Comparison of ENCODE assay signal across 8 cellular contexts in the genomic region with DNA sequence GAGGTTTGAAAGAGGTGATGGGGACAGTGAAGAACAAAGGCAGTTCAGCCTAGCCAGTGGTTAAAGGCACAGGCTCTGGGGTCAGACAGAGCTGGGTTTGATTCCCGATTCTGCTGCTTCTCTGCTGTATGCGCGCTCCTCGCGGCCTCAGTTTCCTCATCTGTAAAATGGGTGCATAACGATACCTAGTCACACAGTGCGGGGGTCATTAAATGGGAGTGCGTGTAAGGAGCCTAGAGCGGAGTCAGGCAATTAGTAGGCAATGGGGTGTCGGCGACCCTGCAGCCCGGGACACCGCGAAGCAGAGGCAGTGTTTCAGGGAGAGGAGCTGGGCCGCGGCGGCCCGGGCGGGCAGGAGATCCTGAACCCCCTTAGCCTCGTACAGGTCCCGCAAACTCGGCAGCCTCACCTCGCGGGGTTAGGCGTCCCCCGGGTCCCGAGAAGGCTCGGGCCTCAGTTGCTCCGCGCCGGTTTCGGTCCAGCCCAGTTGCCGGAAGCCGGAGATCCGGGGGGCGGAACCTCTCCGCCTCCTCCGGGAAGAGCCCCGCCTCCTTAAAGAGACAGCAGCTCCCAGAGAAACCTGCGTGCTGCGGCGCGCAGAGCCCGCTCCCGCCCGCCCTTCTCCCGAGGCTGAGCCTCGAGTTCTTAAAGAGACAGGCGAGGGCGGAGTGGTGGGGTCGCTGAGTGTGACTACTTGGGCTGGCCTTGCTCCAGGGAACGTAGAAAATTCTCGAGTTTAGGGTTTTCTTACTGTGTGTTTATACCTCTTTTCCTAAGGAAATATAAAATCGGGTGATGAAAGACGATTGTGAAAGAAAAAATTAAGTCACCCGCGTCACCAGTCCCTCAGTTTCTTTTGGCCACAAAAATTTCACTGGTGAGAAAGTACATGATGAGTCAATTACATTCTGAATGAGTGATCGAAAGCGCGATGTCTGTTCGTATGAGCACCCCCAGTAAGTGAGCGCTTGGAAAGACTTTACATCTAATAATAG. TPM values are rescaled to one million over a fixed set of nuclear protein-coding genes. Genes with fewer than 3 reads are reported as not detected.
DNase-seq lines count a peak whose midpoint lies in the region; ATAC-seq and TF ChIP-seq lines count a peak whose summit lies in the region.

A gene (minus strand): TSS at position 494 of the 995 bp plus-strand sequence. CDS start 860 bp downstream, outside the sequence.

- CTCF ChIA-PET in PC-3 (lab: Charles Lee) = no interaction called here

- H3K9me3 ChIP-seq in PC-3 (ENCODE audit: low read length) (no peaks in the 10 kb centered on the region), esophagus (ENCODE audit: control insufficient read depth in 2 of 2, insufficient read depth in 1 of 2, low read depth in 1 of 2, low read length in 1 of 2) (no peaks in the 10 kb centered on the region), mucosa of stomach (ENCODE audit: control insufficient read depth, low read length) (no peaks in the 10 kb centered on the region)

- whole genome bisulfite sequencing in esophagus, 2 donors = 2% methylated on average over 61 to 62 of the region's 62 CpGs

- H3K36me3 ChIP-seq in PC-3 (ENCODE audit: low read depth, low read length) (no peaks in the 10 kb centered on the region), esophagus (ENCODE audit: control insufficient read depth in 2 of 2, insufficient read depth in 2 of 2, low read length in 1 of 2) (peaks cover 0 to 3% of the 10 kb centered on the region in 2 donors), mucosa of stomach (ENCODE audit: control insufficient read depth, insufficient read depth, low read length) (no peaks in the 10 kb centered on the region)

- peak within 1 kb of the TSS; percentile 77 to 96 (median 84) for H3K27ac Mint-ChIP-seq in IgD-negative memory B cell

- H3K9ac ChIP-seq in PC-3 (ENCODE audit: low read length) (peak within 1 kb of the TSS; percentile 78), mucosa of stomach (ENCODE audit: low read length) (peak within 1 kb of the TSS; percentile 81)

- H3K36me3 Mint-ChIP-seq in IgD-negative memory B cell = no peaks in the 10 kb centered on the region
- H3K36me3 Mint-ChIP-seq in activated T-cell treated with anti-CD3 and anti-CD28 coated beads, Interleukin-2, amount 50 U/mL, for 4 hours (ENCODE audit: insufficient read depth) = peaks cover 15% of the 10 kb centered on the region

- H3K4me1 ChIP-seq in PC-3 (ENCODE audit: insufficient read depth, low read length) (peaks cover 15% of the 10 kb centered on the region), esophagus (ENCODE audit: control insufficient read depth in 2 of 2, insufficient read depth in 2 of 2, low read length in 1 of 2) (peaks cover 0 to 4% of the 10 kb centered on the region in 2 donors), mucosa of stomach (ENCODE audit: control insufficient read depth, insufficient read depth, low read length) (peaks cover 5% of the 10 kb centered on the region)

- intact Hi-C loops in PC-3 (cut with micrococcal nuclease) = loop anchor here (2.0 kb wide), 1 partner anchor 55 kb away; a partner anchor contains a TSS

- ATAC-seq in GM21529 (IDR thresholded peaks at IDR 0.05; ENCODE audit: unreplicated experiment) = peak; percentile 83
- peak; percentile 99 for ATAC-seq in PC-3
- ATAC-seq in activated T-cell treated with anti-CD3 and anti-CD28 coated beads, Interleukin-2, amount 50 U/mL, for 4 hours = peak; percentile 91 to 96

- no peaks in the 10 kb centered on the region for H3K27me3 Mint-ChIP-seq in IgD-negative memory B cell
- no peaks in the 10 kb centered on the region for H3K27me3 Mint-ChIP-seq in activated T-cell treated with anti-CD3 and anti-CD28 coated beads, Interleukin-2, amount 50 U/mL, for 4 hours (ENCODE audit: low read depth)

- H4K20me1 ChIP-seq in PC-3 (ENCODE audit: low read length) = no peaks in the 10 kb centered on the region

- H2AFZ ChIP-seq in PC-3 (ENCODE audit: low read length) = peak within 1 kb of the TSS; percentile 85

- H3K27me3 ChIP-seq in PC-3 (ENCODE audit: low read length) = no peaks in the 10 kb centered on the region
- H3K27me3 ChIP-seq in esophagus (ENCODE audit: control insufficient read depth in 1 of 2, insufficient read depth in 2 of 2, low read length in 2 of 2) = no peaks in the 10 kb centered on the region
- no peaks in the 10 kb centered on the region for H3K27me3 ChIP-seq in mucosa of stomach (ENCODE audit: control insufficient read depth, insufficient read depth, low read length)

- POLR2A ChIA-PET in PC-3 (lab: Charles Lee; ENCODE audit: unreplicated experiment) = interaction anchor here (0.6 to 1.3 kb wide), 3 partner anchors 56 to 403 kb away, joined by 4 to 7 read pairs (median 4); a partner anchor contains a TSS

- H3K4me3 Mint-ChIP-seq in IgD-negative memory B cell = peak within 1 kb of the TSS; percentile 96 to 98 (median 98)
- peak within 1 kb of the TSS; percentile 98 for H3K4me3 Mint-ChIP-seq in activated T-cell treated with anti-CD3 and anti-CD28 coated beads, Interleukin-2, amount 50 U/mL, for 4 hours

- BruUV-seq in PC-3 (replicated peaks; lab: Mats Ljungman, UMichigan) = TSS peak; percentile 62

- DNase-seq in DMS153 treated with DMSO at 0.1 percent for 48 hours (lab: John Stamatoyannopoulos, UW; ENCODE audit: unreplicated experiment) = peak; percentile 74
- DNase-seq in PC-3 = peak; percentile 91
- DNase-seq in activated T-cell treated with anti-CD3 and anti-CD28 coated beads, Interleukin-2, amount 50 U/mL, for 4 hours = peak; percentile 80
- peak; percentile 87 for DNase-seq in stimulated activated CD8-positive, alpha-beta memory T cell treated with anti-CD3 and anti-CD28 coated beads, Interleukin-4, amount 100 ng/mL, for 48 hours

- H3K9me3 Mint-ChIP-seq in IgD-negative memory B cell = no peaks in the 10 kb centered on the region
- no peaks in the 10 kb centered on the region for H3K9me3 Mint-ChIP-seq in activated T-cell treated with anti-CD3 and anti-CD28 coated beads, Interleukin-2, amount 50 U/mL, for 4 hours

- H3K4me3 ChIP-seq in PC-3 (ENCODE audit: low read length) = peak within 1 kb of the TSS; percentile 94
- peak within 1 kb of the TSS; percentile 78 to 92 for H3K4me3 ChIP-seq in esophagus (ENCODE audit: low read depth in 1 of 2, low read length in 2 of 2)
- H3K4me3 ChIP-seq in mucosa of stomach (ENCODE audit: low read length) = peak within 1 kb of the TSS; percentile 90

- peak within 1 kb of the TSS; percentile 88 for H3K4me2 ChIP-seq in PC-3 (ENCODE audit: low read length)

- no peaks in the 10 kb centered on the region for H3F3A ChIP-seq in PC-3 (ENCODE audit: low read length, unreplicated experiment)

- peak within 1 kb of the TSS; percentile 30 for H3K27ac ChIP-seq in PC-3 (ENCODE audit: low read length)
- peak within 1 kb of the TSS; percentile 72 to 94 for H3K27ac ChIP-seq in esophagus (ENCODE audit: low read depth in 2 of 2, low read length in 1 of 2)

- TF ChIP-seq CTCF in PC-3 (conservative IDR thresholded peaks at IDR 0.05; ENCODE audit: low read depth, low read length) = no peak

- H3K4me1 Mint-ChIP-seq in IgD-negative memory B cell = peaks cover 17 to 33% (median 32%) of the 10 kb centered on the region in 3 donors
- H3K4me1 Mint-ChIP-seq in activated T-cell treated with anti-CD3 and anti-CD28 coated beads, Interleukin-2, amount 50 U/mL, for 4 hours (ENCODE audit: low read depth) = peaks cover 41% of the 10 kb centered on the region

- no peaks in the 10 kb centered on the region for H3K9me2 ChIP-seq in PC-3 (replicated peaks; ENCODE audit: low read length)

- H3K79me2 ChIP-seq in PC-3 (ENCODE audit: low read length) = 0 out of 2 replicates have a peak, but pooled peaks cover 3% of the 10 kb centered on the region

RNA-seq across cellular contexts. Expression of the gene that starts here (rescaled TPM):
- 22.2 TPM for polyA plus RNA-seq in IgD-negative memory B cell
- 21.1 and 22.7 TPM in 2 replicates for total RNA-seq in PC-3 (2014; rRNA removed)
- 10 to 100 TPM; 12.5 to 15.4 (median 14.7) TPM for total RNA-seq in activated T-cell treated with anti-CD3 and anti-CD28 coated beads, Interleukin-2, amount 50 U/mL, for 4 hours
- polyA plus RNA-seq in esophagus = 10 to 100 TPM; 13.5 to 20.3 TPM

Comparison
In these comparisons a context has a peak if more than half of its experiments do, and no peak if none do; other contexts are left out.
1. Peak in every context shown above with its lines: DNase-seq, ATAC-seq, H3K4me3 ChIP-seq and H3K27ac ChIP-seq.